In genomic region chr10:33193057-33193866, GRCh38 we compare ENCODE assay signal across 8 cellular contexts.
A peak's percentile ranks its signal among the peaks of the same experiment; 100 is the strongest.
DNase-seq lines count a peak whose midpoint lies in the region; ATAC-seq and TF ChIP-seq lines count a peak whose summit lies in the region.

No MANE protein-coding gene starts in this region.

- H3K9me3 Mint-ChIP-seq in CD4-positive, CD25-positive, alpha-beta regulatory T cell, result peaks cover 0 to 2% (median 0%) of the 10 kb centered on the region in 7 donors

- peaks cover 0 to 2% (median 0%) of the 10 kb centered on the region in 4 donors for H3K4me1 Mint-ChIP-seq in CD4-positive, CD25-positive, alpha-beta regulatory T cell

- no peak for TF ChIP-seq EP300 in neural cell (conservative IDR thresholded peaks at IDR 0.05; ENCODE audit: poor library complexity, severe bottlenecking)

- intact Hi-C loops in PC-3 (cut with micrococcal nuclease), result loop anchor here (1.0 to 2.0 kb wide), 11 partner anchors 29 to 1445 kb away; no protein-coding TSS in a partner anchor

- H3K79me2 ChIP-seq in PC-3 (ENCODE audit: low read length) (no peaks in the 10 kb centered on the region), neural cell (replicated peaks; ENCODE audit: insufficient read depth, low read length) (no peaks in the 10 kb centered on the region)

- peak; percentile 69 to 81 for ATAC-seq in CD4-positive, CD25-positive, alpha-beta regulatory T cell (ENCODE audit: low read depth in 2 of 2)
- peak; percentile 95 for ATAC-seq in GM19395 (IDR thresholded peaks at IDR 0.05; ENCODE audit: unreplicated experiment)
- ATAC-seq in PC-3, result peak; percentile 74
- ATAC-seq in stimulated activated naive CD8-positive, alpha-beta T cell treated with anti-CD3 and anti-CD28 coated beads, Interleukin-15, Interleukin-2, amounts not matched to agents 100 U/mL and 50 U/mL, for 24 hours, result peak; percentile 78

- H3K27me3 Mint-ChIP-seq in CD4-positive, CD25-positive, alpha-beta regulatory T cell, result peaks cover 33% of the 10 kb centered on the region

- H3K27me3 ChIP-seq in CD4-positive, CD25-positive, alpha-beta regulatory T cell (ENCODE audit: control insufficient read depth, insufficient read depth, low read length), result peaks cover 3% of the 10 kb centered on the region
- H3K27me3 ChIP-seq in PC-3 (ENCODE audit: low read length) (no peaks in the 10 kb centered on the region), neural cell (ENCODE audit: insufficient read depth, low read depth, low read length) (no peaks in the 10 kb centered on the region)

- no peak overlapping the region for H3K4me3 Mint-ChIP-seq in CD4-positive, CD25-positive, alpha-beta regulatory T cell

- peak overlapping the region; percentile 65 for H3K9ac ChIP-seq in PC-3 (ENCODE audit: low read length)
- H3K9ac ChIP-seq in neural cell (ENCODE audit: low read length), result no peak overlapping the region

- no peaks in the 10 kb centered on the region for H4K20me1 ChIP-seq in PC-3 (ENCODE audit: low read length)
- H4K20me1 ChIP-seq in neural cell (ENCODE audit: insufficient read depth), result no peaks in the 10 kb centered on the region

- peak overlapping the region; percentile 36 for H3K4me2 ChIP-seq in PC-3 (ENCODE audit: low read length)
- H3K4me2 ChIP-seq in neural cell (ENCODE audit: low read length), result no peak overlapping the region

- H3K9me3 ChIP-seq in CD4-positive, CD25-positive, alpha-beta regulatory T cell (ENCODE audit: control insufficient read depth in 2 of 2, low read length in 2 of 2), result no peaks in the 10 kb centered on the region
- H3K9me3 ChIP-seq in PC-3 (ENCODE audit: low read length) (no peaks in the 10 kb centered on the region), neural cell (ENCODE audit: low read length) (no peaks in the 10 kb centered on the region)

- H3K27ac ChIP-seq in CD4-positive, CD25-positive, alpha-beta regulatory T cell (ENCODE audit: insufficient read depth, low read length, poor library complexity, severe bottlenecking), result no peak overlapping the region
- H3K27ac ChIP-seq in PC-3 (ENCODE audit: low read length), result peak overlapping the region; percentile 72
- H3K27ac ChIP-seq in neural cell (ENCODE audit: low read length), result no peak overlapping the region

- H3K36me3 ChIP-seq in CD4-positive, CD25-positive, alpha-beta regulatory T cell (ENCODE audit: control insufficient read depth, insufficient read depth, low read length), result no peaks in the 10 kb centered on the region
- H3K36me3 ChIP-seq in PC-3 (ENCODE audit: low read depth, low read length) (peaks cover 68% of the 10 kb centered on the region), neural cell (ENCODE audit: insufficient read depth, low read length) (no peaks in the 10 kb centered on the region)

- TF ChIP-seq CTCF in PC-3 (conservative IDR thresholded peaks at IDR 0.05; ENCODE audit: low read depth, low read length) (no peak), neural cell (IDR thresholded peaks at IDR 0.05; ENCODE audit: poor library complexity, severe bottlenecking) (peak; percentile 78)

- H3K27ac Mint-ChIP-seq in CD4-positive, CD25-positive, alpha-beta regulatory T cell, result no peak overlapping the region

- peak; percentile 24 to 81 (median 54) for DNase-seq in CD4-positive, CD25-positive, alpha-beta regulatory T cell
- peak; percentile 35 for DNase-seq in HPDE6-E6E7 (ENCODE audit: extremely low spot score)
- peak; percentile 100 for DNase-seq in PC-3
- peak; percentile 80 to 81 for DNase-seq in activated T-cell treated with anti-CD3 and anti-CD28 coated beads, Interleukin-2, amount 50 U/mL, for 48 hours
- peak; percentile 94 for DNase-seq in fibroblast of peridontal ligament (ENCODE audit: extremely low read depth)
- DNase-seq in stimulated activated naive CD8-positive, alpha-beta T cell treated with anti-CD3 and anti-CD28 coated beads, Interleukin-15, Interleukin-2, amounts not matched to agents 100 U/mL and 50 U/mL, for 24 hours, result peak; percentile 76

- TF ChIP-seq RAD21 in neural cell (conservative IDR thresholded peaks at IDR 0.05), result peak; percentile 81

- H3F3A ChIP-seq in PC-3 (ENCODE audit: low read length, unreplicated experiment) (peaks cover 21% of the 10 kb centered on the region), neural cell (ENCODE audit: insufficient read depth, low read length, poor library complexity, severe bottlenecking) (no peaks in the 10 kb centered on the region)

- H3K9me2 ChIP-seq in PC-3 (replicated peaks; ENCODE audit: low read length) (no peaks in the 10 kb centered on the region), neural cell (ENCODE audit: insufficient read depth, low read length) (no peaks in the 10 kb centered on the region)

- no peak overlapping the region for H3K4me3 ChIP-seq in CD4-positive, CD25-positive, alpha-beta regulatory T cell (ENCODE audit: low read depth, low read length)
- H3K4me3 ChIP-seq in PC-3 (ENCODE audit: low read length) (peak overlapping the region; percentile 1; the same call in 1 of the 2 replicates), neural cell (ENCODE audit: low read length) (no peak overlapping the region)

- H3K4me1 ChIP-seq in CD4-positive, CD25-positive, alpha-beta regulatory T cell (ENCODE audit: control insufficient read depth, insufficient read depth, low read length, poor library complexity, severe bottlenecking), result peaks cover 6% of the 10 kb centered on the region
- H3K4me1 ChIP-seq in PC-3 (ENCODE audit: insufficient read depth, low read length), result peaks cover 54% of the 10 kb centered on the region

- H2AFZ ChIP-seq in PC-3 (ENCODE audit: low read length), result peak overlapping the region; percentile 5
- H2AFZ ChIP-seq in neural cell (ENCODE audit: low read depth, low read length), result no peak overlapping the region

- no TSS peak for BruUV-seq in PC-3 (replicated peaks; lab: Mats Ljungman, UMichigan)

- CTCF ChIA-PET in PC-3 (lab: Charles Lee), result interaction anchor here (0.5 to 2.4 kb wide), 49 partner anchors 8 to 1993 kb away, joined by 3 to 71 read pairs (median 4); partner anchors contain the start of gene CREM

- POLR2A ChIA-PET in PC-3 (lab: Charles Lee; ENCODE audit: unreplicated experiment), result interaction anchor here (0.5 to 1.8 kb wide), 20 partner anchors 8 to 1993 kb away, joined by 3 to 41 read pairs (median 4); partner anchors contain the start of gene NRP1

- H3K36me3 Mint-ChIP-seq in CD4-positive, CD25-positive, alpha-beta regulatory T cell, result no peaks in the 10 kb centered on the region

TF ChIP-seq in neural cell, 6 proteins besides CTCF, POLR2A, EP300 and RAD21:
- TF ChIP-seq SMC3 (conservative IDR thresholded peaks at IDR 0.05; ENCODE audit: poor library complexity) (peak; percentile 79), EZH2 (IDR thresholded peaks at IDR 0.05; ENCODE audit: borderline replicate concordance, insufficient read depth, low read length, poor library complexity, severe bottlenecking) (no peak)

Comparison
In these comparisons a context has a peak if more than half of its experiments do, and no peak if none do; other contexts are left out.
1. DNase-seq: peak in every context shown above with its lines; median percentile 100 in PC-3; 94 in fibroblast of peridontal ligament; 80 in activated T-cell treated with anti-CD3 and anti-CD28 coated beads, Interleukin-2, amount 50 U/mL, for 48 hours; 76 in stimulated activated naive CD8-positive, alpha-beta T cell treated with anti-CD3 and anti-CD28 coated beads, Interleukin-15, Interleukin-2, amounts not matched to agents 100 U/mL and 50 U/mL, for 24 hours; 54 in CD4-positive, CD25-positive, alpha-beta regulatory T cell; 35 in HPDE6-E6E7.